8 cellular contexts compared by ENCODE assay signal in the genomic region with DNA sequence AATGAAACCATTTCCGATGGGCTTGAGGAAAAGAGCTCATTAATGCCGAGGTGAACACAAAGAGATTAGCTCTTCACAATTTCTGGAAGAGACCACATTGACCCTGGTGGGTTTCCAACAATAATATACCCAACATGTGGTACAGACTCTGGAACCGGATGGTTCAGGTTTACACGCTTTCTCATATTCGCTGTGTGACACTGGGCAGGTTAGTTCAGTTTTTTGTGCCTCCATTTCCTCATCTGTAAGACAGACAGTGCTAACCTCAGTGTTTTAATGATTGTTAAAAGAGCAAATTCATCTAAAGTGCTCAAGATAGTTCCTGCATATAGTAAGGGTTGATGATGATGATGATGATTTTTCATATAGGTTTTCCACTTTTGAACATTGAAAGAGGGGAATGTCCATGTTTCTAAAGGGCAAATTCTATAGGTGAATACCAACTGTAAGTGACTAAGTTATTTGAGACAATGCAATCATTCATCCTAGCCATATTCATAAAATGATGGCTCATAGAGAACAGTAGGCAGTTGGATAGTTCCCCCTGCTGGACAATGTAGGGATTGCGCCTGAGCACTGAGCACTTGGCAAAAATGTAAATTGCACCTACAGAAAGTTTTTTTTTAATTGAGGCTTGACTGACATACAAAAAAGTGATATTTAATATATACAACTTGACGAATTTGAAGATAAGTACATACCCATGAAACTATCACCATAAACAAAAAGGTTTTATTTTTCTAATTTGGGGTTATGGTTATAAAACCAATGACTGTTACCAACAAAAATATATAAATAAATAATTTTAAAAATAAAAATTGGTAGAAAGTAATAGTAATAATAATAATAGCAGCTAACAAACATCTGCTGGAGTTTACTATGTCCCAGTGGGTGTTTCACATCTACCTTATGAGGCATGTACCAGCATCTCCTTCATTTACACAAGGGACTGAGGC. TPM values are rescaled to one million over a fixed set of nuclear protein-coding genes. Genes with fewer than 3 reads are reported as not detected.
DNase-seq lines count a peak whose midpoint lies in the region; ATAC-seq and TF ChIP-seq lines count a peak whose summit lies in the region.

No MANE protein-coding gene starts in this region.

- peaks cover 0 to 27% (median 0%) of the 10 kb centered on the region in 45 donors for H3K27me3 ChIP-seq in dorsolateral prefrontal cortex

- intact Hi-C loops in dorsolateral prefrontal cortex (cut with DNase I), result loop anchor here (2.0 to 5.0 kb wide), 3 partner anchors 107 to 402 kb away; no protein-coding TSS in a partner anchor

- ATAC-seq in HG03280 (IDR thresholded peaks at IDR 0.05; ENCODE audit: unreplicated experiment), result peak; percentile 41
- no peak for ATAC-seq in HG02973 (IDR thresholded peaks at IDR 0.05; ENCODE audit: unreplicated experiment)

- no peaks in the 10 kb centered on the region for H3K9me3 Mint-ChIP-seq in mesothelial cell of epicardium

- H3K27ac Mint-ChIP-seq in mesothelial cell of epicardium, result no peak overlapping the region

- H3K27me3 Mint-ChIP-seq in mesothelial cell of epicardium (ENCODE audit: low read depth), result peaks cover 8% of the 10 kb centered on the region

- H3K36me3 Mint-ChIP-seq in mesothelial cell of epicardium, result no peaks in the 10 kb centered on the region

- H3K4me3 ChIP-seq in dorsolateral prefrontal cortex, result no peak overlapping the region

- DNase-seq in GM04504 (ENCODE audit: low read depth), result peak; percentile 32
- peak; percentile 67 for DNase-seq in NCI-H774 (lab: John Stamatoyannopoulos, UW)
- peak; percentile 88 to 90 for DNase-seq in activated CD4-positive, alpha-beta T cell treated with anti-CD3 and anti-CD28 coated beads, Interleukin-2, amount 50 U/mL, for 48 hours
- DNase-seq in dorsolateral prefrontal cortex, result peak in 9 of 10 donors; percentile 46 to 86 (median 69)
- DNase-seq in mesothelial cell of epicardium (ENCODE audit: low spot score in 2 of 2, unreplicated experiment in 2 of 2), result peak; percentile 33 to 85
- DNase-seq in stimulated activated CD8-positive, alpha-beta memory T cell treated with anti-CD3 and anti-CD28 coated beads, Interleukin-4, amount 100 ng/mL, for 1 hour (ENCODE audit: low read depth in 2 of 2, low spot score in 1 of 2), result peak; percentile 62 to 63

- H3K4me1 Mint-ChIP-seq in mesothelial cell of epicardium, result peaks cover 22% of the 10 kb centered on the region

- TF ChIP-seq CTCF in dorsolateral prefrontal cortex (IDR thresholded peaks at IDR 0.05 in 54 of 56, conservative IDR thresholded peaks at IDR 0.05 in 2 of 56; ENCODE audit: low read depth in 1 of 56, partially characterized antibody in 56 of 56) (peak; percentile 92 to 99 (median 97)), mesothelial cell of epicardium (IDR thresholded peaks at IDR 0.05; ENCODE audit: unreplicated experiment) (peak; percentile 98)

- no peak overlapping the region for H3K27ac ChIP-seq in dorsolateral prefrontal cortex

- H3K4me3 Mint-ChIP-seq in mesothelial cell of epicardium, result no peak overlapping the region

RNA-seq across cellular contexts. Expression of gene PERP, which starts 2.1 kb away (rescaled TPM):
- total RNA-seq in dorsolateral prefrontal cortex (1 to 10 TPM; 1.4 to 7.5 (median 3.3) TPM), mesothelial cell of epicardium (54.4 to 57.6 TPM (median 55.6 TPM) in 3 replicates)

RNA-seq across cellular contexts. Expression of gene ARFGEF3, which starts 52.4 kb away (rescaled TPM):
- total RNA-seq in dorsolateral prefrontal cortex (10 to 100 TPM; 30.0 to 93.7 (median 67.0) TPM), mesothelial cell of epicardium (6.1 to 6.3 TPM (median 6.1 TPM) in 3 replicates)

Comparison
In these comparisons a context has a peak if more than half of its experiments do, and no peak if none do; other contexts are left out.
1. DNase-seq: peak in every context shown above with its lines; median percentile 89 in activated CD4-positive, alpha-beta T cell treated with anti-CD3 and anti-CD28 coated beads, Interleukin-2, amount 50 U/mL, for 48 hours; 69 in dorsolateral prefrontal cortex; 67 in NCI-H774; 62 in stimulated activated CD8-positive, alpha-beta memory T cell treated with anti-CD3 and anti-CD28 coated beads, Interleukin-4, amount 100 ng/mL, for 1 hour; 59 in mesothelial cell of epicardium; 32 in GM04504.